Comparison of ENCODE assay signal across 1 cellular context in genomic region chr4:114267976-114268375, GRCh38.
TF ChIP-seq lines count a peak whose summit lies in the region.

No MANE protein-coding gene starts in this region.

TF ChIP-seq in IMR-90, 13 proteins besides CTCF, POLR2A, EP300 and RAD21:
- 0 out of 2 replicates have a peak, but pooled peaks have one; percentile 19 for TF ChIP-seq CEBPB (IDR thresholded peaks at IDR 0.05; ENCODE audit: low read depth, low read length)
- TF ChIP-seq MXI1 (IDR thresholded peaks at IDR 0.05; ENCODE audit: borderline replicate concordance, low read depth, low read length): no peak
TF ChIP-seq in IMR-90: peak in this region for 1.
